In genomic region chr15:75866916-75867315, GRCh38 we compare ENCODE assay signal across 1 cellular context.
TF ChIP-seq lines count a peak whose summit lies in the region.

No MANE protein-coding gene starts in this region.

TF ChIP-seq in H1, 55 proteins besides CTCF, POLR2A, EP300 and RAD21:
- no peak for TF ChIP-seq CREB1 (IDR thresholded peaks at IDR 0.05)
- TF ChIP-seq SIRT6 (IDR thresholded peaks at IDR 0.05; ENCODE audit: low read length), result no peak
- TF ChIP-seq GABPA (IDR thresholded peaks at IDR 0.05; ENCODE audit: borderline replicate concordance, insufficient read depth, low read length), result no peak
- no peak for TF ChIP-seq TAF7 (optimal IDR thresholded peaks at IDR 0.05; ENCODE audit: borderline replicate concordance, low read depth, low read length)
- TF ChIP-seq KDM5A (IDR thresholded peaks at IDR 0.05; ENCODE audit: low read length), result no peak
- TF ChIP-seq ATF2 (IDR thresholded peaks at IDR 0.05; ENCODE audit: low read length), result no peak
- no peak for TF ChIP-seq MAX (IDR thresholded peaks at IDR 0.05)
- no peak for TF ChIP-seq CHD1 (IDR thresholded peaks at IDR 0.05; ENCODE audit: low read depth, low read length)
- no peak for TF ChIP-seq SRF (IDR thresholded peaks at IDR 0.05; ENCODE audit: low read depth, low read length)
- TF ChIP-seq CBX8 (IDR thresholded peaks at IDR 0.05; ENCODE audit: borderline replicate concordance, low read depth, low read length), result no peak
TF ChIP-seq in H1: peak in this region for 0.
